Comparison of ENCODE assay signal across 19 cellular contexts in genomic region chr18:12692206-12692605, GRCh38.
"Had no signal": no experiment of that assay in that cellular context is flagged by ENCODE, and none has a peak within 500 bp of the region (broad histone marks: within the 10 kb centered on the region; RNA-seq: fewer than 3 reads in every experiment).

No MANE protein-coding gene starts in this region.

- H3K4me1 Mint-ChIP-seq: activated B cell treated with CpG ODN at 0.5 μM for 24 hours had no signal

- H3K79me2 ChIP-seq: parathyroid adenoma had no signal

- H3K36me3 ChIP-seq: ascending aorta, breast epithelium, neutrophil had no signal

- H3K27me3 ChIP-seq: ascending aorta, breast epithelium, neutrophil, sigmoid colon, spleen, thyroid gland had no signal

- H3K9me3 Mint-ChIP-seq: activated B cell treated with CpG ODN at 0.5 μM for 24 hours; activated naive CD4-positive, alpha-beta T cell treated with anti-CD3 and anti-CD28 coated beads, Interleukin-2, amount 10 ng/mL, durations not matched to agents 7 days and 5 days; activated T-helper 17 cell treated with anti-CD3 and anti-CD28 coated beads, Interleukin-2, amount 50 U/mL, for 72 hours; natural killer cell treated with Interleukin-12 subunit alpha and Interleukin-12 subunit beta and Interleukin-15 and Interleukin-18, amount 100 ng/mL, for 72 hours; stimulated activated naive B cell treated with anti-CD40 and anti-IgM and Interleukin-4, amounts not matched to agents 10 μg/mL and 1 μg/mL and 100 μg/mL, for 72 hours had no signal

- H3K27me3 Mint-ChIP-seq: activated B cell treated with CpG ODN at 0.5 μM for 24 hours; activated naive CD4-positive, alpha-beta T cell treated with anti-CD3 and anti-CD28 coated beads, Interleukin-2, amount 10 ng/mL, durations not matched to agents 7 days and 5 days; activated T-helper 17 cell treated with anti-CD3 and anti-CD28 coated beads, Interleukin-2, amount 50 U/mL, for 72 hours; natural killer cell treated with Interleukin-12 subunit alpha and Interleukin-12 subunit beta and Interleukin-15 and Interleukin-18, amount 100 ng/mL, for 72 hours; stimulated activated naive B cell treated with anti-CD40 and anti-IgM and Interleukin-4, amounts not matched to agents 10 μg/mL and 1 μg/mL and 100 μg/mL, for 72 hours had no signal

- H3K9ac ChIP-seq: parathyroid adenoma had no signal

- H3K27ac ChIP-seq: ascending aorta, breast epithelium, coronary artery, neutrophil, parathyroid adenoma, sigmoid colon, spleen, thyroid gland had no signal

- ATAC-seq: activated T-helper 17 cell treated with anti-CD3 and anti-CD28 coated beads, Interleukin-2, amount 50 U/mL, for 72 hours; left cardiac atrium; natural killer cell treated with Interleukin-12 subunit alpha and Interleukin-12 subunit beta and Interleukin-15 and Interleukin-18, amount 100 ng/mL, for 72 hours; stimulated activated naive B cell treated with anti-CD40 and anti-IgM and Interleukin-4, amounts not matched to agents 10 μg/mL and 1 μg/mL and 100 μg/mL, for 72 hours had no signal

- DNase-seq: activated B cell treated with CpG ODN at 0.5 μM for 24 hours; activated CD4-positive, alpha-beta T cell treated with anti-CD3 and anti-CD28 coated beads for 48 hours; activated naive CD4-positive, alpha-beta T cell treated with anti-CD3 and anti-CD28 coated beads, Interleukin-2, amount 10 ng/mL, durations not matched to agents 7 days and 5 days; left cardiac atrium; sigmoid colon; spleen; stimulated activated CD4-positive, alpha-beta T cell treated with anti-CD3 and anti-CD28 coated beads, Interleukin-4, amount 100 ng/mL, for 4 hours; stimulated activated naive B cell treated with anti-CD40 and anti-IgM and Interleukin-4, amounts not matched to agents 10 μg/mL and 1 μg/mL and 100 μg/mL, for 72 hours; SW 1271; T-helper 9 cell; thyroid gland had no signal

- H2AFZ ChIP-seq: parathyroid adenoma had no signal

- H3K9me3 ChIP-seq: ascending aorta, breast epithelium, neutrophil, sigmoid colon, spleen, thyroid gland had no signal

- H3K4me3 ChIP-seq: ascending aorta, breast epithelium, coronary artery, lung, sigmoid colon, spleen, thyroid gland had no signal

- H3K27ac Mint-ChIP-seq: activated B cell treated with CpG ODN at 0.5 μM for 24 hours; activated naive CD4-positive, alpha-beta T cell treated with anti-CD3 and anti-CD28 coated beads, Interleukin-2, amount 10 ng/mL, durations not matched to agents 7 days and 5 days; activated T-helper 17 cell treated with anti-CD3 and anti-CD28 coated beads, Interleukin-2, amount 50 U/mL, for 72 hours; natural killer cell treated with Interleukin-12 subunit alpha and Interleukin-12 subunit beta and Interleukin-15 and Interleukin-18, amount 100 ng/mL, for 72 hours; stimulated activated naive B cell treated with anti-CD40 and anti-IgM and Interleukin-4, amounts not matched to agents 10 μg/mL and 1 μg/mL and 100 μg/mL, for 72 hours had no signal

- H3K4me1 ChIP-seq: ascending aorta, breast epithelium, parathyroid adenoma, sigmoid colon, thyroid gland had no signal

- H3K4me3 Mint-ChIP-seq: activated B cell treated with CpG ODN at 0.5 μM for 24 hours; activated naive CD4-positive, alpha-beta T cell treated with anti-CD3 and anti-CD28 coated beads, Interleukin-2, amount 10 ng/mL, durations not matched to agents 7 days and 5 days; activated T-helper 17 cell treated with anti-CD3 and anti-CD28 coated beads, Interleukin-2, amount 50 U/mL, for 72 hours; natural killer cell treated with Interleukin-12 subunit alpha and Interleukin-12 subunit beta and Interleukin-15 and Interleukin-18, amount 100 ng/mL, for 72 hours; stimulated activated naive B cell treated with anti-CD40 and anti-IgM and Interleukin-4, amounts not matched to agents 10 μg/mL and 1 μg/mL and 100 μg/mL, for 72 hours had no signal
